ENCODE assay signal across 8 cellular contexts in genomic region chr16:89711601-89712475, GRCh38. TPM values are rescaled to one million over a fixed set of nuclear protein-coding genes. Genes with fewer than 3 reads are reported as not detected.
A peak's percentile ranks its signal among the peaks of the same experiment; 100 is the strongest.
DNase-seq lines count a peak whose midpoint lies in the region; ATAC-seq and TF ChIP-seq lines count a peak whose summit lies in the region.

No MANE protein-coding gene starts in this region.

- intact Hi-C loops in OCI-LY7 (cut with micrococcal nuclease; ENCODE audit: unreplicated experiment): no loop called here

- TF ChIP-seq CTCF in OCI-LY7 (conservative IDR thresholded peaks at IDR 0.05; ENCODE audit: low read length): no peak
- no peak for TF ChIP-seq CTCF in fibroblast of villous mesenchyme (IDR thresholded peaks at IDR 0.05; ENCODE audit: insufficient read depth, low read depth, low read length)

- peaks cover 5% of the 10 kb centered on the region for H3K4me1 Mint-ChIP-seq in activated T-cell treated with anti-CD3 and anti-CD28 coated beads, Interleukin-2, amount 50 U/mL, for 24 hours (ENCODE audit: low read depth)

- H3K9me3 Mint-ChIP-seq in activated T-cell treated with anti-CD3 and anti-CD28 coated beads, Interleukin-2, amount 50 U/mL, for 24 hours: no peaks in the 10 kb centered on the region

- no peaks in the 10 kb centered on the region for H3K79me2 ChIP-seq in OCI-LY7 (ENCODE audit: insufficient read depth, low read depth, low read length)

- ATAC-seq in GM21423 (IDR thresholded peaks at IDR 0.05; ENCODE audit: unreplicated experiment) (peak; percentile 48), HG02571 (IDR thresholded peaks at IDR 0.05; ENCODE audit: unreplicated experiment) (no peak), GM18517 (IDR thresholded peaks at IDR 0.05; ENCODE audit: unreplicated experiment) (no peak)

- H3K27ac Mint-ChIP-seq in activated T-cell treated with anti-CD3 and anti-CD28 coated beads, Interleukin-2, amount 50 U/mL, for 24 hours: peak overlapping the region; percentile 82

- H3K4me1 ChIP-seq in BLaER1 (peaks cover 25% of the 10 kb centered on the region), OCI-LY7 (ENCODE audit: insufficient read depth, low read length, poor library complexity, severe bottlenecking) (peaks cover 5% of the 10 kb centered on the region)

- CTCF ChIA-PET in OCI-LY7 (lab: Charles Lee; ENCODE audit: unreplicated experiment): interaction anchor here (1.0 kb wide), 1 partner anchor 148 kb away, joined by 3 read pairs; no protein-coding TSS in a partner anchor

- H3K36me3 ChIP-seq in BLaER1: peaks cover 20% of the 10 kb centered on the region
- peaks cover 21% of the 10 kb centered on the region for H3K36me3 ChIP-seq in OCI-LY7 (ENCODE audit: insufficient read depth, low read length)

- POLR2A ChIA-PET in OCI-LY7 (lab: Charles Lee): no interaction called here

- H3K36me3 Mint-ChIP-seq in activated T-cell treated with anti-CD3 and anti-CD28 coated beads, Interleukin-2, amount 50 U/mL, for 24 hours (ENCODE audit: low read depth): peaks cover 38% of the 10 kb centered on the region

- no peaks in the 10 kb centered on the region for H3K27me3 Mint-ChIP-seq in activated T-cell treated with anti-CD3 and anti-CD28 coated beads, Interleukin-2, amount 50 U/mL, for 24 hours

- H3K4me2 ChIP-seq in BLaER1 (peak overlapping the region; percentile 91), OCI-LY7 (ENCODE audit: low read length) (peak overlapping the region; percentile 75)

- H3K4me3 ChIP-seq in BLaER1 (peak overlapping the region; percentile 94), OCI-LY7 (ENCODE audit: low read depth, low read length, poor library complexity, severe bottlenecking) (peak overlapping the region; percentile 79), fibroblast of villous mesenchyme (ENCODE audit: low read depth, low read length) (peak overlapping the region; percentile 51)

- peak overlapping the region; percentile 93 for H3K27ac ChIP-seq in BLaER1
- peak overlapping the region; percentile 36 for H3K27ac ChIP-seq in OCI-LY7 (ENCODE audit: low read depth, low read length, poor library complexity, severe bottlenecking)

- peak overlapping the region; percentile 83 for H3K4me3 Mint-ChIP-seq in activated T-cell treated with anti-CD3 and anti-CD28 coated beads, Interleukin-2, amount 50 U/mL, for 24 hours

- no peaks in the 10 kb centered on the region for H3K27me3 ChIP-seq in BLaER1

- peak overlapping the region; percentile 14; the same call in 1 of the 2 replicates for H2AFZ ChIP-seq in OCI-LY7 (ENCODE audit: low read length)

- peak; percentile 87 for DNase-seq in OCI-LY7 (ENCODE audit: low spot score)
- DNase-seq in activated T-cell treated with anti-CD3 and anti-CD28 coated beads, Interleukin-2, amount 50 U/mL, for 24 hours: peak; percentile 91
- DNase-seq in fibroblast of villous mesenchyme (ENCODE audit: low read depth): peak; percentile 42
- DNase-seq in retina: peak; percentile 64

- H4K20me1 ChIP-seq in BLaER1 (peaks cover 26% of the 10 kb centered on the region), OCI-LY7 (ENCODE audit: insufficient read depth, low read length) (no peaks in the 10 kb centered on the region)

- TSS peak; percentile 79 for BruUV-seq in OCI-LY7 (replicated peaks; lab: Mats Ljungman, UMichigan)

- H3K9me2 ChIP-seq in OCI-LY7 (ENCODE audit: insufficient read depth, low read length): no peaks in the 10 kb centered on the region

- H3K9ac ChIP-seq in BLaER1: peak overlapping the region; percentile 94

- H3K9me3 ChIP-seq in BLaER1 (no peaks in the 10 kb centered on the region), OCI-LY7 (ENCODE audit: low read length) (no peaks in the 10 kb centered on the region)

RNA-seq across cellular contexts. Expression of gene VPS9D1, which starts 8.9 kb away (rescaled TPM):
- 2.0 and 3.1 TPM in 2 replicates for total RNA-seq in OCI-LY7 (2014; rRNA removed; shearing (Covaris generic))
- total RNA-seq in OCI-LY7 (2022): 4.6 and 4.7 TPM in 2 replicates
- 9.9 and 11.0 TPM in 2 replicates for total RNA-seq in fibroblast of villous mesenchyme

RNA-seq across cellular contexts. Expression of gene ZNF276, which starts 9.5 kb away (rescaled TPM):
- total RNA-seq in OCI-LY7 (2014; rRNA removed; shearing (Covaris generic)): 27.4 and 31.0 TPM in 2 replicates
- total RNA-seq in OCI-LY7 (2022) (30.0 and 30.8 TPM in 2 replicates), fibroblast of villous mesenchyme (11.0 and 15.1 TPM in 2 replicates)

RNA-seq across cellular contexts. Expression of gene SPATA2L, which starts 10.3 kb away (rescaled TPM):
- 5.6 and 13.1 TPM in 2 replicates for total RNA-seq in OCI-LY7 (2014; rRNA removed; shearing (Covaris generic))
- total RNA-seq in OCI-LY7 (2022) (6.7 and 7.2 TPM in 2 replicates), fibroblast of villous mesenchyme (9.5 and 12.6 TPM in 2 replicates)

RNA-seq across cellular contexts. Expression of gene CDK10, which starts 25.3 kb away (rescaled TPM):
- total RNA-seq in OCI-LY7 (2014; rRNA removed; shearing (Covaris generic)): 88.4 and 98.6 TPM in 2 replicates
- total RNA-seq in OCI-LY7 (2022) (129 and 130 TPM in 2 replicates), fibroblast of villous mesenchyme (35.8 and 51.0 TPM in 2 replicates)

RNA-seq across cellular contexts. Expression of gene SPATA33, which starts 54.2 kb away (rescaled TPM):
- 8.6 and 9.4 TPM in 2 replicates for total RNA-seq in OCI-LY7 (2014; rRNA removed; shearing (Covaris generic))
- total RNA-seq in OCI-LY7 (2022): 17.3 and 18.2 TPM in 2 replicates
- 3.5 and 3.9 TPM in 2 replicates for total RNA-seq in fibroblast of villous mesenchyme
